Comparison of ENCODE assay signal across 1 cellular context in the genomic region with DNA sequence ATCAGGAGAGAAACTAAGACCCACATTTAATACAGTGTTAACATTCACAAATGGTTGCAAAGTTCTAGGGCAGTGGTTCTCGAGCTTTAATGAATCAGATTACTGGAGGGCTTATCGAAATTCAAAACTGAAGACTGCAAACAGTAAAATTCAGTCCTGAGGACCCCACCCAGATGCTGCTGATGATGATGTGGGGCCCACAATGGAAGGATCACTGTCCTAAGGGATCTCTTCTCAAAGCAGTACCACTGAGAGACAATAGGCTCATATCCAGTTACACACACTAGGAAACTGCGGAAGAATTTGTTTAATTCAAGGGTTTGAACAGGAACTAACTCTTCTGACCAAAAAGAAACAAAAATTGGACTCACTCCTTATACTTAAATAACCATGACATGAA.
TF ChIP-seq lines count a peak whose summit lies in the region.

No MANE protein-coding gene starts in this region.

TF ChIP-seq in GM23338, 12 proteins besides CTCF, POLR2A, EP300 and RAD21 (continued from another document):
- TF ChIP-seq, protein P1, sequence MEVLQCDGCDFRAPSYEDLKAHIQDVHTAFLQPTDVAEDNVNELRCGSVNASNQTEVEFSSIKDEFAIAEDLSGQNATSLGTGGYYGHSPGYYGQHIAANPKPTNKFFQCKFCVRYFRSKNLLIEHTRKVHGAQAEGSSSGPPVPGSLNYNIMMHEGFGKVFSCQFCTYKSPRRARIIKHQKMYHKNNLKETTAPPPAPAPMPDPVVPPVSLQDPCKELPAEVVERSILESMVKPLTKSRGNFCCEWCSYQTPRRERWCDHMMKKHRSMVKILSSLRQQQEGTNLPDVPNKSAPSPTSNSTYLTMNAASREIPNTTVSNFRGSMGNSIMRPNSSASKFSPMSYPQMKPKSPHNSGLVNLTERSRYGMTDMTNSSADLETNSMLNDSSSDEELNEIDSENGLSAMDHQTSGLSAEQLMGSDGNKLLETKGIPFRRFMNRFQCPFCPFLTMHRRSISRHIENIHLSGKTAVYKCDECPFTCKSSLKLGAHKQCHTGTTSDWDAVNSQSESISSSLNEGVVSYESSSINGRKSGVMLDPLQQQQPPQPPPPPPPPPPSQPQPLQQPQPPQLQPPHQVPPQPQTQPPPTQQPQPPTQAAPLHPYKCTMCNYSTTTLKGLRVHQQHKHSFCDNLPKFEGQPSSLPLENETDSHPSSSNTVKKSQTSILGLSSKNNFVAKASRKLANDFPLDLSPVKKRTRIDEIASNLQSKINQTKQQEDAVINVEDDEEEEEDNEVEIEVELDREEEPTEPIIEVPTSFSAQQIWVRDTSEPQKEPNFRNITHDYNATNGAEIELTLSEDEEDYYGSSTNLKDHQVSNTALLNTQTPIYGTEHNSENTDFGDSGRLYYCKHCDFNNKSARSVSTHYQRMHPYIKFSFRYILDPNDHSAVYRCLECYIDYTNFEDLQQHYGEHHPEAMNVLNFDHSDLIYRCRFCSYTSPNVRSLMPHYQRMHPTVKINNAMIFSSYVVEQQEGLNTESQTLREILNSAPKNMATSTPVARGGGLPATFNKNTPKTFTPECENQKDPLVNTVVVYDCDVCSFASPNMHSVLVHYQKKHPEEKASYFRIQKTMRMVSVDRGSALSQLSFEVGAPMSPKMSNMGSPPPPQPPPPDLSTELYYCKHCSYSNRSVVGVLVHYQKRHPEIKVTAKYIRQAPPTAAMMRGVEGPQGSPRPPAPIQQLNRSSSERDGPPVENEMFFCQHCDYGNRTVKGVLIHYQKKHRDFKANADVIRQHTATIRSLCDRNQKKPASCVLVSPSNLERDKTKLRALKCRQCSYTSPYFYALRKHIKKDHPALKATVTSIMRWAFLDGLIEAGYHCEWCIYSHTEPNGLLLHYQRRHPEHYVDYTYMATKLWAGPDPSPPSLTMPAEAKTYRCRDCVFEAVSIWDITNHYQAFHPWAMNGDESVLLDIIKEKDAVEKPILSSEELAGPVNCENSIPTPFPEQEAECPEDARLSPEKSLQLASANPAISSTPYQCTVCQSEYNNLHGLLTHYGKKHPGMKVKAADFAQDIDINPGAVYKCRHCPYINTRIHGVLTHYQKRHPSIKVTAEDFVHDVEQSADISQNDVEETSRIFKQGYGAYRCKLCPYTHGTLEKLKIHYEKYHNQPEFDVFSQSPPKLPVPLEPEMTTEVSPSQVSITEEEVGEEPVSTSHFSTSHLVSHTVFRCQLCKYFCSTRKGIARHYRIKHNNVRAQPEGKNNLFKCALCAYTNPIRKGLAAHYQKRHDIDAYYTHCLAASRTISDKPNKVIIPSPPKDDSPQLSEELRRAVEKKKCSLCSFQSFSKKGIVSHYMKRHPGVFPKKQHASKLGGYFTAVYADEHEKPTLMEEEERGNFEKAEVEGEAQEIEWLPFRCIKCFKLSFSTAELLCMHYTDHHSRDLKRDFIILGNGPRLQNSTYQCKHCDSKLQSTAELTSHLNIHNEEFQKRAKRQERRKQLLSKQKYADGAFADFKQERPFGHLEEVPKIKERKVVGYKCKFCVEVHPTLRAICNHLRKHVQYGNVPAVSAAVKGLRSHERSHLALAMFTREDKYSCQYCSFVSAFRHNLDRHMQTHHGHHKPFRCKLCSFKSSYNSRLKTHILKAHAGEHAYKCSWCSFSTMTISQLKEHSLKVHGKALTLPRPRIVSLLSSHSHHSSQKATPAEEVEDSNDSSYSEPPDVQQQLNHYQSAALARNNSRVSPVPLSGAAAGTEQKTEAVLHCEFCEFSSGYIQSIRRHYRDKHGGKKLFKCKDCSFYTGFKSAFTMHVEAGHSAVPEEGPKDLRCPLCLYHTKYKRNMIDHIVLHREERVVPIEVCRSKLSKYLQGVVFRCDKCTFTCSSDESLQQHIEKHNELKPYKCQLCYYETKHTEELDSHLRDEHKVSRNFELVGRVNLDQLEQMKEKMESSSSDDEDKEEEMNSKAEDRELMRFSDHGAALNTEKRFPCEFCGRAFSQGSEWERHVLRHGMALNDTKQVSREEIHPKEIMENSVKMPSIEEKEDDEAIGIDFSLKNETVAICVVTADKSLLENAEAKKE (CRISPR knock-in tag; IDR thresholded peaks at IDR 0.05), result no peak
- TF ChIP-seq POLR2AphosphoS5 (IDR thresholded peaks at IDR 0.05; ENCODE audit: low read depth) (no peak), JUNB (IDR thresholded peaks at IDR 0.05; ENCODE audit: unreplicated experiment) (no peak), STAT1 (IDR thresholded peaks at IDR 0.05; ENCODE audit: unreplicated experiment) (no peak), NANOG (IDR thresholded peaks at IDR 0.05; ENCODE audit: borderline replicate concordance) (no peak), ZNF114 (CRISPR knock-in tag; IDR thresholded peaks at IDR 0.05) (no peak), ZNF331 (CRISPR knock-in tag; IDR thresholded peaks at IDR 0.05; ENCODE audit: low read depth) (no peak)
- TF ChIP-seq, protein P2, sequence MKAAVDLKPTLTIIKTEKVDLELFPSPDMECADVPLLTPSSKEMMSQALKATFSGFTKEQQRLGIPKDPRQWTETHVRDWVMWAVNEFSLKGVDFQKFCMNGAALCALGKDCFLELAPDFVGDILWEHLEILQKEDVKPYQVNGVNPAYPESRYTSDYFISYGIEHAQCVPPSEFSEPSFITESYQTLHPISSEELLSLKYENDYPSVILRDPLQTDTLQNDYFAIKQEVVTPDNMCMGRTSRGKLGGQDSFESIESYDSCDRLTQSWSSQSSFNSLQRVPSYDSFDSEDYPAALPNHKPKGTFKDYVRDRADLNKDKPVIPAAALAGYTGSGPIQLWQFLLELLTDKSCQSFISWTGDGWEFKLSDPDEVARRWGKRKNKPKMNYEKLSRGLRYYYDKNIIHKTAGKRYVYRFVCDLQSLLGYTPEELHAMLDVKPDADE (IDR thresholded peaks at IDR 0.05), result no peak
- TF ChIP-seq, protein P3, sequence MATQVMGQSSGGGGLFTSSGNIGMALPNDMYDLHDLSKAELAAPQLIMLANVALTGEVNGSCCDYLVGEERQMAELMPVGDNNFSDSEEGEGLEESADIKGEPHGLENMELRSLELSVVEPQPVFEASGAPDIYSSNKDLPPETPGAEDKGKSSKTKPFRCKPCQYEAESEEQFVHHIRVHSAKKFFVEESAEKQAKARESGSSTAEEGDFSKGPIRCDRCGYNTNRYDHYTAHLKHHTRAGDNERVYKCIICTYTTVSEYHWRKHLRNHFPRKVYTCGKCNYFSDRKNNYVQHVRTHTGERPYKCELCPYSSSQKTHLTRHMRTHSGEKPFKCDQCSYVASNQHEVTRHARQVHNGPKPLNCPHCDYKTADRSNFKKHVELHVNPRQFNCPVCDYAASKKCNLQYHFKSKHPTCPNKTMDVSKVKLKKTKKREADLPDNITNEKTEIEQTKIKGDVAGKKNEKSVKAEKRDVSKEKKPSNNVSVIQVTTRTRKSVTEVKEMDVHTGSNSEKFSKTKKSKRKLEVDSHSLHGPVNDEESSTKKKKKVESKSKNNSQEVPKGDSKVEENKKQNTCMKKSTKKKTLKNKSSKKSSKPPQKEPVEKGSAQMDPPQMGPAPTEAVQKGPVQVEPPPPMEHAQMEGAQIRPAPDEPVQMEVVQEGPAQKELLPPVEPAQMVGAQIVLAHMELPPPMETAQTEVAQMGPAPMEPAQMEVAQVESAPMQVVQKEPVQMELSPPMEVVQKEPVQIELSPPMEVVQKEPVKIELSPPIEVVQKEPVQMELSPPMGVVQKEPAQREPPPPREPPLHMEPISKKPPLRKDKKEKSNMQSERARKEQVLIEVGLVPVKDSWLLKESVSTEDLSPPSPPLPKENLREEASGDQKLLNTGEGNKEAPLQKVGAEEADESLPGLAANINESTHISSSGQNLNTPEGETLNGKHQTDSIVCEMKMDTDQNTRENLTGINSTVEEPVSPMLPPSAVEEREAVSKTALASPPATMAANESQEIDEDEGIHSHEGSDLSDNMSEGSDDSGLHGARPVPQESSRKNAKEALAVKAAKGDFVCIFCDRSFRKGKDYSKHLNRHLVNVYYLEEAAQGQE (IDR thresholded peaks at IDR 0.05; ENCODE audit: unreplicated experiment), result no peak
